1 cellular context compared by ENCODE assay signal in genomic region chr16:4917117-4917516, GRCh38.
TF ChIP-seq lines count a peak whose summit lies in the region.

No MANE protein-coding gene starts in this region.

TF ChIP-seq in SK-N-SH, 30 proteins besides CTCF, POLR2A, EP300 and RAD21 (continued from another document):
- TF ChIP-seq REST (IDR thresholded peaks at IDR 0.05; ENCODE audit: low read depth, low read length), result no peak
- TF ChIP-seq USF2 (IDR thresholded peaks at IDR 0.05; ENCODE audit: borderline replicate concordance, low read depth, low read length), result no peak
- no peak for TF ChIP-seq MXI1 (IDR thresholded peaks at IDR 0.05; ENCODE audit: low read depth, low read length)
- TF ChIP-seq FOXM1 (IDR thresholded peaks at IDR 0.05; ENCODE audit: low read depth), result no peak
- no peak for TF ChIP-seq SIN3A (IDR thresholded peaks at IDR 0.05; ENCODE audit: borderline replicate concordance, low read depth, low read length)
- TF ChIP-seq MAX (IDR thresholded peaks at IDR 0.05; ENCODE audit: low read depth), result no peak
- no peak for TF ChIP-seq POLR2AphosphoS5 (IDR thresholded peaks at IDR 0.05; ENCODE audit: low read depth, low read length)
- no peak for TF ChIP-seq GATA2 (CRISPR knock-in tag; IDR thresholded peaks at IDR 0.05)
- TF ChIP-seq IRF3 (IDR thresholded peaks at IDR 0.05; ENCODE audit: low read depth, low read length), result no peak
